29 cellular contexts compared by ENCODE assay signal in the genomic region with DNA sequence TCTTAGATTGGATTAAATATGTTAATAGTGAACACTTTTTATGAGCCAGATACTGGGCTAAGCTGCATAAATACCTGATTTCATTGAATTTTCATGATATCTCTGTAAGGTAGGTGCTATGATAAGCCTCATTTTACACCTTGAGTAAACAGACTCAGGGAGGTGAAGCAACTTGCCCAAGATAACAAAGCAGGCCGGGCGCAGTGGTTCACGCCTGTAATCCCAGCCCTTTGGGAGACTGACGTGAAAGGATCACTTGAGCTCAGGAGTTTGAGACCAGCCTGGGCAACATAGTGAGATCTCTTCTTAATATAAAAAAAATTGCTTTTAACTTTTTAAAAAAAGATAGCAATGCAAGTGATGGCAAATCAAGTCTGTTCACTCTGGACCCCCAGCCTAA. TPM values are rescaled to one million over a fixed set of nuclear protein-coding genes. Genes with fewer than 3 reads are reported as not detected.
"Had no signal": no experiment of that assay in that cellular context is flagged by ENCODE, and none has a peak within 500 bp of the region (broad histone marks: within the 10 kb centered on the region; RNA-seq: fewer than 3 reads in every experiment).

No MANE protein-coding gene starts in this region.

- H3K9me3 Mint-ChIP-seq: activated CD4-positive, alpha-beta memory T cell treated with anti-CD3 and anti-CD28 coated beads, Interleukin-2, amount 10 ng/mL, durations not matched to agents 7 days and 5 days; activated CD4-positive, alpha-beta T cell treated with anti-CD3 and anti-CD28 coated beads, Interleukin-2, amount 10 ng/mL, durations not matched to agents 7 days and 5 days; activated T-cell treated with anti-CD3 and anti-CD28 coated beads, Interleukin-2, amount 50 U/mL, for 4 hours; activated T-helper 17 cell treated with anti-CD3 and anti-CD28 coated beads, Interleukin-2, amount 50 U/mL, for 72 hours; central memory CD8-positive, alpha-beta T cell; dendritic cell treated with granulocyte-macrophage colony-stimulating factor and Interleukin-4, amounts not matched to agents 40 ng/mL and 50 ng/mL, for 4 days; effector memory CD8-positive, alpha-beta T cell; WTC11 had no signal

- H3K27me3 ChIP-seq: brain microvascular endothelial cell, dorsolateral prefrontal cortex, esophagus muscularis mucosa, foreskin keratinocyte, gastrocnemius medialis had no signal

- ATAC-seq: activated T-cell treated with anti-CD3 and anti-CD28 coated beads, Interleukin-2, amount 50 U/mL, for 4 hours; activated T-helper 17 cell treated with anti-CD3 and anti-CD28 coated beads, Interleukin-2, amount 50 U/mL, for 72 hours; effector memory CD8-positive, alpha-beta T cell; foreskin keratinocyte; gastrocnemius medialis; WTC11 had no signal

- FAIRE-seq: astrocyte had no signal

- DNase-seq: activated CD4-positive, alpha-beta memory T cell treated with anti-CD3 and anti-CD28 coated beads, Interleukin-2, amount 10 ng/mL, durations not matched to agents 7 days and 5 days; activated CD4-positive, alpha-beta T cell treated with anti-CD3 and anti-CD28 coated beads for 1 hour; activated CD4-positive, alpha-beta T cell treated with anti-CD3 and anti-CD28 coated beads for 4 hours; activated CD4-positive, alpha-beta T cell treated with anti-CD3 and anti-CD28 coated beads, Interleukin-2, amount 10 ng/mL, durations not matched to agents 7 days and 5 days; activated CD4-positive, alpha-beta T cell treated with anti-CD3 and anti-CD28 coated beads, Interleukin-2, amount 50 U/mL, for 4 hours; activated CD8-positive, alpha-beta memory T cell treated with anti-CD3 and anti-CD28 coated beads for 24 hours; activated effector memory CD4-positive, alpha-beta T cell treated with Interleukin-2 at 50 U/mL for 16 hours; activated gamma-delta T cell treated with Interleukin-2 at 50 U/mL for 16 hours; activated naive CD4-positive, alpha-beta T cell treated with anti-CD3 and anti-CD28 coated beads, Interleukin-2, amount 50 U/mL, for 16 hours; activated naive CD4-positive, alpha-beta T cell treated with Interleukin-2 at 50 U/mL for 16 hours; activated T-cell treated with anti-CD3 and anti-CD28 coated beads, Interleukin-2, amount 50 U/mL, for 4 hours; amniotic stem cell; anterior cingulate cortex; brain microvascular endothelial cell; dorsolateral prefrontal cortex; effector memory CD8-positive, alpha-beta T cell; erythroblast; foreskin keratinocyte; gastrocnemius medialis; T-helper 2 cell had no signal

- H3K36me3 ChIP-seq: gastrocnemius medialis had no signal

- H3K4me1 ChIP-seq: esophagus muscularis mucosa, foreskin keratinocyte, gastrocnemius medialis had no signal

- H3K27ac ChIP-seq: brain microvascular endothelial cell, coronary artery, dorsolateral prefrontal cortex, esophagus muscularis mucosa, foreskin keratinocyte, gastrocnemius medialis had no signal

- H3K4me1 Mint-ChIP-seq: activated CD4-positive, alpha-beta memory T cell treated with anti-CD3 and anti-CD28 coated beads, Interleukin-2, amount 10 ng/mL, durations not matched to agents 7 days and 5 days; activated CD4-positive, alpha-beta T cell treated with anti-CD3 and anti-CD28 coated beads, Interleukin-2, amount 10 ng/mL, durations not matched to agents 7 days and 5 days; activated T-helper 17 cell treated with anti-CD3 and anti-CD28 coated beads, Interleukin-2, amount 50 U/mL, for 72 hours; central memory CD8-positive, alpha-beta T cell had no signal

- H3K4me3 ChIP-seq: coronary artery, dorsolateral prefrontal cortex, esophagus muscularis mucosa, gastrocnemius medialis had no signal

- H3K27ac Mint-ChIP-seq: activated CD4-positive, alpha-beta memory T cell treated with anti-CD3 and anti-CD28 coated beads, Interleukin-2, amount 10 ng/mL, durations not matched to agents 7 days and 5 days; activated CD4-positive, alpha-beta T cell treated with anti-CD3 and anti-CD28 coated beads, Interleukin-2, amount 10 ng/mL, durations not matched to agents 7 days and 5 days; activated naive CD8-positive, alpha-beta T cell; activated T-helper 17 cell treated with anti-CD3 and anti-CD28 coated beads, Interleukin-2, amount 50 U/mL, for 72 hours; dendritic cell treated with granulocyte-macrophage colony-stimulating factor and Interleukin-4, amounts not matched to agents 40 ng/mL and 50 ng/mL, for 4 days; effector memory CD8-positive, alpha-beta T cell; WTC11 had no signal

- H3K9me3 ChIP-seq: esophagus muscularis mucosa, gastrocnemius medialis had no signal

- H3K4me3 Mint-ChIP-seq: activated CD4-positive, alpha-beta memory T cell treated with anti-CD3 and anti-CD28 coated beads, Interleukin-2, amount 10 ng/mL, durations not matched to agents 7 days and 5 days; activated CD4-positive, alpha-beta T cell treated with anti-CD3 and anti-CD28 coated beads, Interleukin-2, amount 10 ng/mL, durations not matched to agents 7 days and 5 days; activated naive CD8-positive, alpha-beta T cell; activated T-cell treated with anti-CD3 and anti-CD28 coated beads, Interleukin-2, amount 50 U/mL, for 4 hours; activated T-helper 17 cell treated with anti-CD3 and anti-CD28 coated beads, Interleukin-2, amount 50 U/mL, for 72 hours; central memory CD8-positive, alpha-beta T cell; dendritic cell treated with granulocyte-macrophage colony-stimulating factor and Interleukin-4, amounts not matched to agents 40 ng/mL and 50 ng/mL, for 4 days; effector memory CD8-positive, alpha-beta T cell; WTC11 had no signal

- H3K27me3 Mint-ChIP-seq: activated CD4-positive, alpha-beta memory T cell treated with anti-CD3 and anti-CD28 coated beads, Interleukin-2, amount 10 ng/mL, durations not matched to agents 7 days and 5 days; activated CD4-positive, alpha-beta T cell treated with anti-CD3 and anti-CD28 coated beads, Interleukin-2, amount 10 ng/mL, durations not matched to agents 7 days and 5 days; activated naive CD8-positive, alpha-beta T cell; activated T-helper 17 cell treated with anti-CD3 and anti-CD28 coated beads, Interleukin-2, amount 50 U/mL, for 72 hours; central memory CD8-positive, alpha-beta T cell; effector memory CD8-positive, alpha-beta T cell had no signal

RNA-seq across cellular contexts. Expression of gene GNB3, which starts 1.4 kb away (rescaled TPM):
- total RNA-seq: activated CD4-positive, alpha-beta memory T cell treated with anti-CD3 and anti-CD28 coated beads, Interleukin-2, amount 10 ng/mL, durations not matched to agents 7 days and 5 days; activated CD4-positive, alpha-beta T cell treated with anti-CD3 and anti-CD28 coated beads, Interleukin-2, amount 10 ng/mL, durations not matched to agents 7 days and 5 days; gastrocnemius medialis had no signal

RNA-seq across cellular contexts. Expression of gene GPR162, which starts 20.5 kb away (rescaled TPM):
- total RNA-seq: activated CD4-positive, alpha-beta memory T cell treated with anti-CD3 and anti-CD28 coated beads, Interleukin-2, amount 10 ng/mL, durations not matched to agents 7 days and 5 days; bronchial epithelial cell had no signal
